In the genomic region with DNA sequence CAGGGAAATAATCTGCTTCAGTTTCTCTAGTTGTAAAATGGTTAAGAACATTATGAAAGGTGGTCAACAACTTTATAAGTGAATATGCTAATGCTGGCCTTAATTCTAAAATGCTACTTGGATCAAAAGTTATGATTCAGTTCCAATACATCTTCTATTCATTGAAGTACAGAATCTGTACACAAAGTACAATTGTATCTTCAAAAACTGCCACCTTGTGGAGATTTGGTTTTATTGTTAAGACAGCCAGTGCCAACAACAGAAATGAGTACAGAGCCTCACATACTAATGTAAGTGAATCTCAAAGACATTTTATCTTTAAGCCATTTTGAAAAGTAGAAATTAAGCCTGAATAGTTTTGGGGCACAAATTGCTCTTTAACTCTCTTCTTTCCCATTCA, we compare ENCODE assay signal across 8 cellular contexts.
A peak's percentile ranks its signal among the peaks of the same experiment; 100 is the strongest.
DNase-seq lines count a peak whose midpoint lies in the region; ATAC-seq, FAIRE-seq and TF ChIP-seq lines count a peak whose summit lies in the region.

No MANE protein-coding gene starts in this region.

- ATAC-seq in HG02571 (IDR thresholded peaks at IDR 0.05; ENCODE audit: unreplicated experiment) = no peak
- ATAC-seq in HG03469 (IDR thresholded peaks at IDR 0.05; ENCODE audit: unreplicated experiment) = no peak
- no peak for ATAC-seq in HG03280 (IDR thresholded peaks at IDR 0.05; ENCODE audit: unreplicated experiment)

- H3K36me3 ChIP-seq in HEK293 (ENCODE audit: control insufficient read depth in 2 of 2, insufficient read depth in 1 of 2, low read length in 2 of 2) = no peaks in the 10 kb centered on the region
- H3K36me3 ChIP-seq in OCI-LY3 (replicated peaks; ENCODE audit: low read depth, low read length) = no peaks in the 10 kb centered on the region

- DNase-seq in D721Med (ENCODE audit: insufficient read length, low spot score) = no peak
- peak; percentile 18 for DNase-seq in fibroblast of the conjunctiva (ENCODE audit: low read depth)
- peak in 2 of 49 donors; percentile 1 to 19 for DNase-seq in substantia nigra (lab: John Stamatoyannopoulos, UW)

- no peak for FAIRE-seq in D721Med (lab: Jason Lieb, UNC)

- H3K27ac ChIP-seq in HEK293 (ENCODE audit: extremely low read depth, low read depth, low read length) (no peak overlapping the region), OCI-LY3 (ENCODE audit: low read length) (no peak overlapping the region), substantia nigra (ENCODE audit: low read depth, low read length, poor library complexity, severe bottlenecking) (peak overlapping the region; percentile 75)

- CTCF ChIA-PET in HEK293 (lab: Yijun Ruan, JAX) = interaction anchor here (1.4 kb wide), 1 partner anchor 9 kb away, joined by 4 read pairs; no protein-coding TSS in a partner anchor

- H2AFZ ChIP-seq in OCI-LY3 (ENCODE audit: low read depth, low read length) = no peak overlapping the region

- no peaks in the 10 kb centered on the region for H3K79me2 ChIP-seq in OCI-LY3 (ENCODE audit: low read length)

- POLR2A ChIA-PET in HEK293 (lab: Yijun Ruan, JAX) = no interaction called here

- TF ChIP-seq CTCF in D721Med (IDR thresholded peaks at IDR 0.05; ENCODE audit: insufficient read depth, missing control alignments) (peak; percentile 0), HEK293 (tag by site-specific recombination; IDR thresholded peaks at IDR 0.05) (no peak), OCI-LY3 (IDR thresholded peaks at IDR 0.05; ENCODE audit: low read depth, low read length) (peak; percentile 66)

- H3K27me3 ChIP-seq in OCI-LY3 (ENCODE audit: low read depth, low read length) = no peaks in the 10 kb centered on the region

- H3K4me1 ChIP-seq in HEK293 (ENCODE audit: control insufficient read depth, insufficient read depth, low read length) = no peaks in the 10 kb centered on the region
- H3K4me1 ChIP-seq in OCI-LY3 (ENCODE audit: low read length) = no peaks in the 10 kb centered on the region

- H3K9me3 ChIP-seq in HEK293 (ENCODE audit: control insufficient read depth, insufficient read depth, low read depth, low read length) (no peaks in the 10 kb centered on the region), OCI-LY3 (ENCODE audit: insufficient read depth, low read length) (no peaks in the 10 kb centered on the region)

- no peak overlapping the region for H3K9ac ChIP-seq in OCI-LY3 (ENCODE audit: low read length)

- H3K4me3 ChIP-seq in HEK293 (ENCODE audit: low read depth, low read length) = no peak overlapping the region
- H3K4me3 ChIP-seq in OCI-LY3 (ENCODE audit: low read length) = no peak overlapping the region

- H3K4me2 ChIP-seq in OCI-LY3 (ENCODE audit: low read length) = 0 out of 2 replicates have a peak overlapping the region, but pooled peaks have one; percentile 18

- H4K20me1 ChIP-seq in OCI-LY3 (ENCODE audit: insufficient read depth, low read length) = no peaks in the 10 kb centered on the region

TF ChIP-seq in HEK293, 187 proteins besides CTCF, POLR2A, EP300 and RAD21:
- TF ChIP-seq, protein P1, sequence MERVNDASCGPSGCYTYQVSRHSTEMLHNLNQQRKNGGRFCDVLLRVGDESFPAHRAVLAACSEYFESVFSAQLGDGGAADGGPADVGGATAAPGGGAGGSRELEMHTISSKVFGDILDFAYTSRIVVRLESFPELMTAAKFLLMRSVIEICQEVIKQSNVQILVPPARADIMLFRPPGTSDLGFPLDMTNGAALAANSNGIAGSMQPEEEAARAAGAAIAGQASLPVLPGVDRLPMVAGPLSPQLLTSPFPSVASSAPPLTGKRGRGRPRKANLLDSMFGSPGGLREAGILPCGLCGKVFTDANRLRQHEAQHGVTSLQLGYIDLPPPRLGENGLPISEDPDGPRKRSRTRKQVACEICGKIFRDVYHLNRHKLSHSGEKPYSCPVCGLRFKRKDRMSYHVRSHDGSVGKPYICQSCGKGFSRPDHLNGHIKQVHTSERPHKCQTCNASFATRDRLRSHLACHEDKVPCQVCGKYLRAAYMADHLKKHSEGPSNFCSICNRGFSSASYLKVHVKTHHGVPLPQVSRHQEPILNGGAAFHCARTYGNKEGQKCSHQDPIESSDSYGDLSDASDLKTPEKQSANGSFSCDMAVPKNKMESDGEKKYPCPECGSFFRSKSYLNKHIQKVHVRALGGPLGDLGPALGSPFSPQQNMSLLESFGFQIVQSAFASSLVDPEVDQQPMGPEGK (tag by site-specific recombination; IDR thresholded peaks at IDR 0.05) = no peak
- TF ChIP-seq ZNF654 (tag by site-specific recombination; IDR thresholded peaks at IDR 0.05; ENCODE audit: low read depth) = peak; percentile 35
TF ChIP-seq in HEK293: peak in this region for 1.
